ENCODE assay signal across 24 cellular contexts in genomic region chr17:71467719-71468118, GRCh38.
"Had no signal": no experiment of that assay in that cellular context is flagged by ENCODE, and none has a peak within 500 bp of the region (broad histone marks: within the 10 kb centered on the region; RNA-seq: fewer than 3 reads in every experiment).

No MANE protein-coding gene starts in this region.

- H3K4me3 ChIP-seq: gastrocnemius medialis, pancreas, prostate gland, skin epidermis, thoracic aorta had no signal

- H3K9me3 ChIP-seq: gastrocnemius medialis, prostate gland, thoracic aorta had no signal

- H3K27ac ChIP-seq: gastrocnemius medialis, pancreas, prostate gland, skin epidermis, thoracic aorta, WERI-Rb-1 had no signal

- H3K4me1 ChIP-seq: gastrocnemius medialis, pancreas, prostate gland had no signal

- H3K36me3 ChIP-seq: gastrocnemius medialis, pancreas, prostate gland, thoracic aorta, WERI-Rb-1 had no signal

- DNase-seq: activated CD4-positive, alpha-beta T cell treated with anti-CD3 and anti-CD28 coated beads for 48 hours; activated CD4-positive, alpha-beta T cell treated with anti-CD3 and anti-CD28 coated beads, Interleukin-2, amount 50 U/mL, for 48 hours; activated CD8-positive, alpha-beta memory T cell treated with anti-CD3 and anti-CD28 coated beads for 24 hours; activated effector memory CD4-positive, alpha-beta T cell treated with Interleukin-2 at 50 U/mL for 16 hours; activated naive CD4-positive, alpha-beta T cell treated with Interleukin-2 at 50 U/mL for 16 hours; anterior cingulate cortex; dermis blood vessel endothelial cell; effector CD4-positive, alpha-beta T cell; erythroblast; gastrocnemius medialis; hippocampal formation; left colon; naive thymus-derived CD8-positive, alpha-beta T cell; nucleus accumbens; pancreas; retina; stimulated activated CD4-positive, alpha-beta T cell treated with anti-CD3 and anti-CD28 coated beads, Interleukin-12 subunit alpha, Interleukin-12 subunit beta, amount 100 ng/mL, for 4 hours; stimulated activated CD4-positive, alpha-beta T cell treated with anti-CD3 and anti-CD28 coated beads, Interleukin-4, amount 100 ng/mL, for 1 hour; T-helper 9 cell; trophoblast cell; WERI-Rb-1 had no signal

- H3K27me3 ChIP-seq: gastrocnemius medialis, pancreas had no signal
